In the genomic region with DNA sequence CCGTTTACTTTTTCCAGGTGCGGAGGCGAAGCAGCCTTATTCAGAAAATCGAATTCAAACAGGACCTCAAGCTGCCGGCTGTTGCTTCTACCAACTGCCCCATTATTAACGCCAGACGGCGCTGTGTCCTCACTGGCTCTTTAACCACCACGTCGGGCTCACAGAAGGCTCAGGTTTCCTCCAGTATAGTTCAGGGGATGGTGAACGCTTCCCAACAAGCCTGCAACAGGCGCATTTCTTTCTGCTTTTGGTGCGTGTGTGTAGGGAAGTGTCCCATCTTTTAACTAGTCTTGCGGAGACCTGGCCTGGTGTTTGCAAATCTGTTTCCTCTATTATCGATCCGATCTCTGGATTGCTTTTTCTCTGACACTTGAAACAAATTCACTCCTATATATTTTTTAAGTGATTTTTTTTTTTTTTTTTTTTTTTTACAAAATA, we compare ENCODE assay signal across 1 cellular context.
A peak's percentile ranks its signal among the peaks of the same experiment; 100 is the strongest.
TF ChIP-seq lines count a peak whose summit lies in the region.

No MANE protein-coding gene starts in this region.

TF ChIP-seq in HepG2, 621 proteins besides CTCF, POLR2A, EP300 and RAD21 (continued from another document and continues in another):
- TF ChIP-seq ZNF609 (CRISPR knock-in tag; IDR thresholded peaks at IDR 0.05; ENCODE audit: borderline replicate concordance) = no peak
- TF ChIP-seq ZNF180 (CRISPR knock-in tag; IDR thresholded peaks at IDR 0.05; ENCODE audit: borderline replicate concordance, low read depth) = no peak
- TF ChIP-seq, protein P1, sequence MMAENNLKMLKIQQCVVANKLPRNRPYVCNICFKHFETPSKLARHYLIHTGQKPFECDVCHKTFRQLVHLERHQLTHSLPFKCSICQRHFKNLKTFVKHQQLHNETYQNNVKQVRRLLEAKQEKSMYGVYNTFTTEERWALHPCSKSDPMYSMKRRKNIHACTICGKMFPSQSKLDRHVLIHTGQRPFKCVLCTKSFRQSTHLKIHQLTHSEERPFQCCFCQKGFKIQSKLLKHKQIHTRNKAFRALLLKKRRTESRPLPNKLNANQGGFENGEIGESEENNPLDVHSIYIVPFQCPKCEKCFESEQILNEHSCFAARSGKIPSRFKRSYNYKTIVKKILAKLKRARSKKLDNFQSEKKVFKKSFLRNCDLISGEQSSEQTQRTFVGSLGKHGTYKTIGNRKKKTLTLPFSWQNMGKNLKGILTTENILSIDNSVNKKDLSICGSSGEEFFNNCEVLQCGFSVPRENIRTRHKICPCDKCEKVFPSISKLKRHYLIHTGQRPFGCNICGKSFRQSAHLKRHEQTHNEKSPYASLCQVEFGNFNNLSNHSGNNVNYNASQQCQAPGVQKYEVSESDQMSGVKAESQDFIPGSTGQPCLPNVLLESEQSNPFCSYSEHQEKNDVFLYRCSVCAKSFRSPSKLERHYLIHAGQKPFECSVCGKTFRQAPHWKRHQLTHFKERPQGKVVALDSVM (CRISPR knock-in tag; IDR thresholded peaks at IDR 0.05) = no peak
- TF ChIP-seq KDM1A (CRISPR knock-in tag; IDR thresholded peaks at IDR 0.05) = no peak
- no peak for TF ChIP-seq PRPF4 (IDR thresholded peaks at IDR 0.05; ENCODE audit: low read depth, low read length, poor library complexity, severe bottlenecking)
- no peak for TF ChIP-seq MED8 (CRISPR knock-in tag; IDR thresholded peaks at IDR 0.05; ENCODE audit: insufficient replicate concordance)
- no peak for TF ChIP-seq MTA3 (CRISPR knock-in tag; IDR thresholded peaks at IDR 0.05)
- no peak for TF ChIP-seq ZFP37 (CRISPR knock-in tag; IDR thresholded peaks at IDR 0.05; ENCODE audit: borderline replicate concordance)
- TF ChIP-seq ELF3 (CRISPR knock-in tag; IDR thresholded peaks at IDR 0.05) = 0 out of 2 replicates have a peak, but pooled peaks have one; percentile 50
- no peak for TF ChIP-seq NFYB (CRISPR knock-in tag; IDR thresholded peaks at IDR 0.05)
- no peak for TF ChIP-seq CBX1 (IDR thresholded peaks at IDR 0.05; ENCODE audit: low read depth)
- TF ChIP-seq ZNF234 (CRISPR knock-in tag; conservative IDR thresholded peaks at IDR 0.05) = no peak
- no peak for TF ChIP-seq GTF2F1 (IDR thresholded peaks at IDR 0.05; ENCODE audit: low read length)
- TF ChIP-seq TBX3 (IDR thresholded peaks at IDR 0.05; ENCODE audit: borderline replicate concordance) = no peak
- no peak for TF ChIP-seq ZNF460 (CRISPR knock-in tag; IDR thresholded peaks at IDR 0.05; ENCODE audit: borderline replicate concordance)
- no peak for TF ChIP-seq ZNF274 (CRISPR knock-in tag; IDR thresholded peaks at IDR 0.05)
- TF ChIP-seq, protein P2, sequence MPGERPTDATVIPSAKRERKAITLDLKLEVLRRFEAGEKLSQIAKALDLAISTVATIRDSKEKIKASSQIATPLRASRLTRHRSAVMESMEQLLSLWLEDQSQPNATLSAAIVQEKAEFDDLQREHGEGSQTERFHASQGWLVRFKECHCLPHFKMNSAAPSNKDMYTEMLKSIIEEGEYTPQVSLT (CRISPR knock-in tag; IDR thresholded peaks at IDR 0.05; ENCODE audit: borderline replicate concordance, low read depth) = no peak
- TF ChIP-seq, protein P3, sequence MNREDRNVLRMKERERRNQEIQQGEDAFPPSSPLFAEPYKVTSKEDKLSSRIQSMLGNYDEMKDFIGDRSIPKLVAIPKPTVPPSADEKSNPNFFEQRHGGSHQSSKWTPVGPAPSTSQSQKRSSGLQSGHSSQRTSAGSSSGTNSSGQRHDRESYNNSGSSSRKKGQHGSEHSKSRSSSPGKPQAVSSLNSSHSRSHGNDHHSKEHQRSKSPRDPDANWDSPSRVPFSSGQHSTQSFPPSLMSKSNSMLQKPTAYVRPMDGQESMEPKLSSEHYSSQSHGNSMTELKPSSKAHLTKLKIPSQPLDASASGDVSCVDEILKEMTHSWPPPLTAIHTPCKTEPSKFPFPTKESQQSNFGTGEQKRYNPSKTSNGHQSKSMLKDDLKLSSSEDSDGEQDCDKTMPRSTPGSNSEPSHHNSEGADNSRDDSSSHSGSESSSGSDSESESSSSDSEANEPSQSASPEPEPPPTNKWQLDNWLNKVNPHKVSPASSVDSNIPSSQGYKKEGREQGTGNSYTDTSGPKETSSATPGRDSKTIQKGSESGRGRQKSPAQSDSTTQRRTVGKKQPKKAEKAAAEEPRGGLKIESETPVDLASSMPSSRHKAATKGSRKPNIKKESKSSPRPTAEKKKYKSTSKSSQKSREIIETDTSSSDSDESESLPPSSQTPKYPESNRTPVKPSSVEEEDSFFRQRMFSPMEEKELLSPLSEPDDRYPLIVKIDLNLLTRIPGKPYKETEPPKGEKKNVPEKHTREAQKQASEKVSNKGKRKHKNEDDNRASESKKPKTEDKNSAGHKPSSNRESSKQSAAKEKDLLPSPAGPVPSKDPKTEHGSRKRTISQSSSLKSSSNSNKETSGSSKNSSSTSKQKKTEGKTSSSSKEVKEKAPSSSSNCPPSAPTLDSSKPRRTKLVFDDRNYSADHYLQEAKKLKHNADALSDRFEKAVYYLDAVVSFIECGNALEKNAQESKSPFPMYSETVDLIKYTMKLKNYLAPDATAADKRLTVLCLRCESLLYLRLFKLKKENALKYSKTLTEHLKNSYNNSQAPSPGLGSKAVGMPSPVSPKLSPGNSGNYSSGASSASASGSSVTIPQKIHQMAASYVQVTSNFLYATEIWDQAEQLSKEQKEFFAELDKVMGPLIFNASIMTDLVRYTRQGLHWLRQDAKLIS (CRISPR knock-in tag; IDR thresholded peaks at IDR 0.05) = no peak
- no peak for TF ChIP-seq ZNF773 (CRISPR knock-in tag; IDR thresholded peaks at IDR 0.05; ENCODE audit: borderline replicate concordance)
- TF ChIP-seq ZFP82 (CRISPR knock-in tag; IDR thresholded peaks at IDR 0.05; ENCODE audit: borderline replicate concordance) = no peak
- no peak for TF ChIP-seq ZNF775 (CRISPR knock-in tag; IDR thresholded peaks at IDR 0.05; ENCODE audit: borderline replicate concordance)
- no peak for TF ChIP-seq ATF6 (CRISPR knock-in tag; conservative IDR thresholded peaks at IDR 0.05)
- no peak for TF ChIP-seq HMGXB3 (CRISPR knock-in tag; IDR thresholded peaks at IDR 0.05; ENCODE audit: borderline replicate concordance)
- TF ChIP-seq ZNF678 (CRISPR knock-in tag; IDR thresholded peaks at IDR 0.05) = no peak
- TF ChIP-seq RBAK (CRISPR knock-in tag; IDR thresholded peaks at IDR 0.05) = no peak
- no peak for TF ChIP-seq ZSCAN22 (CRISPR knock-in tag; IDR thresholded peaks at IDR 0.05)
- TF ChIP-seq NFRKB (IDR thresholded peaks at IDR 0.05) = no peak
- TF ChIP-seq TRIM24 (CRISPR knock-in tag; IDR thresholded peaks at IDR 0.05) = no peak
- TF ChIP-seq ZNF569 (CRISPR knock-in tag; IDR thresholded peaks at IDR 0.05; ENCODE audit: borderline replicate concordance) = no peak
- no peak for TF ChIP-seq POLR2AphosphoS5 (IDR thresholded peaks at IDR 0.05; ENCODE audit: low read depth, low read length)
- no peak for TF ChIP-seq SP2 (CRISPR knock-in tag; IDR thresholded peaks at IDR 0.05)
- no peak for TF ChIP-seq PHF8 (CRISPR knock-in tag; IDR thresholded peaks at IDR 0.05)
- no peak for TF ChIP-seq ZBTB7A (CRISPR knock-in tag; IDR thresholded peaks at IDR 0.05)
- no peak for TF ChIP-seq DNMT1 (CRISPR knock-in tag; IDR thresholded peaks at IDR 0.05)
- TF ChIP-seq ERF (CRISPR knock-in tag; IDR thresholded peaks at IDR 0.05) = no peak
- TF ChIP-seq BCL6 (CRISPR knock-in tag; IDR thresholded peaks at IDR 0.05) = peak; percentile 35; the same call in 1 of the 2 replicates
- TF ChIP-seq MBNL3 (CRISPR knock-in tag; conservative IDR thresholded peaks at IDR 0.05) = no peak
- TF ChIP-seq SMARCE1 (IDR thresholded peaks at IDR 0.05; ENCODE audit: borderline replicate concordance) = no peak
- TF ChIP-seq HMG20A (CRISPR knock-in tag; IDR thresholded peaks at IDR 0.05; ENCODE audit: borderline replicate concordance) = no peak
- TF ChIP-seq ZNF20 (CRISPR knock-in tag; IDR thresholded peaks at IDR 0.05) = no peak
- TF ChIP-seq ZFP90 (CRISPR knock-in tag; IDR thresholded peaks at IDR 0.05; ENCODE audit: borderline replicate concordance) = no peak
- no peak for TF ChIP-seq AGO2 (optimal IDR thresholded peaks at IDR 0.05; ENCODE audit: low read depth, low read length)
- TF ChIP-seq ZNF772 (CRISPR knock-in tag; IDR thresholded peaks at IDR 0.05) = no peak
- TF ChIP-seq ZFX (CRISPR knock-in tag; IDR thresholded peaks at IDR 0.05; ENCODE audit: low read depth) = no peak
- TF ChIP-seq ZBTB46 (CRISPR knock-in tag; IDR thresholded peaks at IDR 0.05; ENCODE audit: borderline replicate concordance) = no peak
- TF ChIP-seq ZNF382 (CRISPR knock-in tag; IDR thresholded peaks at IDR 0.05; ENCODE audit: borderline replicate concordance) = no peak
- no peak for TF ChIP-seq TCF12 (IDR thresholded peaks at IDR 0.05)
- TF ChIP-seq TCF12 (CRISPR knock-in tag; IDR thresholded peaks at IDR 0.05) = no peak
- TF ChIP-seq XRCC5 (optimal IDR thresholded peaks at IDR 0.05; ENCODE audit: low read length) = peak; percentile 93
